ENCODE assay signal across 8 cellular contexts in genomic region chrX:133921764-133922389, GRCh38.
DNase-seq lines count a peak whose midpoint lies in the region; ATAC-seq and TF ChIP-seq lines count a peak whose summit lies in the region.

No MANE protein-coding gene starts in this region.

- H3K9me3 ChIP-seq in prostate gland (no peaks in the 10 kb centered on the region), esophagus muscularis mucosa (peaks cover 0 to 5% (median 0%) of the 10 kb centered on the region in 4 donors)

- no peaks in the 10 kb centered on the region for H3K4me1 ChIP-seq in prostate gland (replicated peaks)
- H3K4me1 ChIP-seq in esophagus muscularis mucosa: no peaks in the 10 kb centered on the region

- intact Hi-C loops in prostate gland (cut with DNase I): no loop called here
- intact Hi-C loops in esophagus muscularis mucosa (cut with DNase I): no loop called here

- DNase-seq in EL (peak; percentile 8), NCI-H1105 treated with DMSO at 0.1 percent for 48 hours (lab: John Stamatoyannopoulos, UW) (peak; percentile 48), fibroblast of mammary gland (ENCODE audit: low read depth) (peak; percentile 41), prostate gland (ENCODE audit: low spot score) (peak; percentile 6), esophagus muscularis mucosa (ENCODE audit: extremely low spot score) (no peak), NCI-H128 (lab: John Stamatoyannopoulos, UW; ENCODE audit: unreplicated experiment) (no peak)
- DNase-seq in activated CD4-positive, alpha-beta T cell treated with anti-CD3 and anti-CD28 coated beads for 24 hours (ENCODE audit: low read depth in 2 of 2): peak; percentile 11 to 15

- no peak overlapping the region for H3K4me3 ChIP-seq in fibroblast of mammary gland (ENCODE audit: control insufficient read depth, low read depth, low read length)
- no peak overlapping the region for H3K4me3 ChIP-seq in prostate gland
- no peak overlapping the region for H3K4me3 ChIP-seq in esophagus muscularis mucosa

- H3K36me3 ChIP-seq in prostate gland (no peaks in the 10 kb centered on the region), esophagus muscularis mucosa (no peaks in the 10 kb centered on the region)

- no peak overlapping the region for H3K27ac ChIP-seq in prostate gland
- no peak overlapping the region for H3K27ac ChIP-seq in esophagus muscularis mucosa (replicated peaks in 1 of 4)

- 80% methylated on average over 7 of the region's 7 CpGs for WGBS in prostate gland
- WGBS in esophagus muscularis mucosa: 43% methylated on average over 7 of the region's 7 CpGs

- peak; percentile 71 for ATAC-seq in GM21528 (IDR thresholded peaks at IDR 0.05; ENCODE audit: low FRiP score, unreplicated experiment)

- TF ChIP-seq EP300 in esophagus muscularis mucosa (IDR thresholded peaks at IDR 0.05): no peak

- TF ChIP-seq CTCF in fibroblast of mammary gland (conservative IDR thresholded peaks at IDR 0.05; ENCODE audit: control insufficient read depth, insufficient read depth, low read depth, low read length): peak; percentile 65
- TF ChIP-seq CTCF in prostate gland (IDR thresholded peaks at IDR 0.05): peak in 1 of 4 experiments; percentile 10
- TF ChIP-seq CTCF in esophagus muscularis mucosa (IDR thresholded peaks at IDR 0.05): no peak

- H3K27me3 ChIP-seq in prostate gland (replicated peaks; ENCODE audit: insufficient read depth) (no peaks in the 10 kb centered on the region), esophagus muscularis mucosa (peaks cover 0 to 13% (median 0%) of the 10 kb centered on the region in 4 donors)

- TF ChIP-seq POLR2A in prostate gland (IDR thresholded peaks at IDR 0.05) (no peak), esophagus muscularis mucosa (IDR thresholded peaks at IDR 0.05; ENCODE audit: low read depth) (no peak)

Comparison
In these comparisons a context has a peak if more than half of its experiments do, and no peak if none do; other contexts are left out.
1. DNase-seq: peak in EL (single experiment), NCI-H1105 treated with DMSO at 0.1 percent for 48 hours (single experiment), activated CD4-positive, alpha-beta T cell treated with anti-CD3 and anti-CD28 coated beads for 24 hours (2 of 2), fibroblast of mammary gland (single experiment) and prostate gland (single experiment); none in esophagus muscularis mucosa (single experiment) and NCI-H128 (single experiment).